In genomic region chr11:69892986-69893555, GRCh38 we compare ENCODE assay signal across 15 cellular contexts.
DNase-seq lines count a peak whose midpoint lies in the region; ATAC-seq and TF ChIP-seq lines count a peak whose summit lies in the region.
"Had no signal": no experiment of that assay in that cellular context is flagged by ENCODE, and none has a peak within 500 bp of the region (broad histone marks: within the 10 kb centered on the region; RNA-seq: fewer than 3 reads in every experiment).

No MANE protein-coding gene starts in this region.

- H3K9ac ChIP-seq in liver (ENCODE audit: low read depth in 1 of 2, low read length in 2 of 2) = no peak overlapping the region

- TF ChIP-seq RAD21 in liver (IDR thresholded peaks at IDR 0.05) = no peak

- DNase-seq in left ventricle myocardium superior = peak; percentile 21
- no peak for DNase-seq in cardiac septum (ENCODE audit: low spot score)
- DNase-seq in SHP77 treated with DMSO at 0.1 percent for 48 hours (lab: John Stamatoyannopoulos, UW) = peak; percentile 22
- no peak for DNase-seq in AG08395 (ENCODE audit: low spot score)
- DNase-seq in amniotic stem cell (lab: John Stamatoyannopoulos, UW) = no peak
- DNase-seq in mesothelial cell of epicardium (ENCODE audit: low spot score in 2 of 2, unreplicated experiment in 2 of 2) = no peak
- DNase-seq: brain microvascular endothelial cell; effector CD4-positive, alpha-beta T cell; NCI-H1930; nucleus accumbens; SW 1271 had no signal

- no peaks in the 10 kb centered on the region for H3K36me3 ChIP-seq in liver (ENCODE audit: control insufficient read depth in 4 of 4, insufficient read depth in 3 of 4, low read depth in 1 of 4, low read length in 3 of 4)
- H3K36me3 ChIP-seq: brain microvascular endothelial cell had no signal

- H3K27me3 Mint-ChIP-seq in mesothelial cell of epicardium (ENCODE audit: low read depth) = peaks cover 45% of the 10 kb centered on the region

- ATAC-seq in left ventricle myocardium superior (no peak), GM19395 (IDR thresholded peaks at IDR 0.05; ENCODE audit: unreplicated experiment) (no peak)

- no peak overlapping the region for H3K4me3 ChIP-seq in liver (ENCODE audit: low read depth in 1 of 3, low read length in 3 of 3)

- no peaks in the 10 kb centered on the region for H3K36me3 Mint-ChIP-seq in mesothelial cell of epicardium

- H3K4me1 Mint-ChIP-seq in mesothelial cell of epicardium = peaks cover 8% of the 10 kb centered on the region

- H3K27ac ChIP-seq in liver (ENCODE audit: low read depth in 1 of 2, low read length in 2 of 2) = no peak overlapping the region
- H3K27ac ChIP-seq: brain microvascular endothelial cell, VCaP had no signal

- H3K4me1 ChIP-seq in liver (ENCODE audit: control insufficient read depth in 4 of 4, insufficient read depth in 4 of 4, low read length in 3 of 4) = peaks cover 20 to 36% (median 26%) of the 10 kb centered on the region in 4 donors

- no peak overlapping the region for H3K27ac Mint-ChIP-seq in mesothelial cell of epicardium
- H3K27ac Mint-ChIP-seq: stimulated activated naive CD8-positive, alpha-beta T cell treated with anti-CD3 and anti-CD28 coated beads, Interleukin-15, Interleukin-2, amounts not matched to agents 100 ng/mL and 50 ng/mL, for 24 hours had no signal

- no peaks in the 10 kb centered on the region for H3K27me3 ChIP-seq in liver (ENCODE audit: control insufficient read depth in 4 of 4, insufficient read depth in 4 of 4, low read length in 3 of 4)

- no peak for TF ChIP-seq CTCF in liver (IDR thresholded peaks at IDR 0.05; ENCODE audit: low read depth, low read length, missing input control)
- TF ChIP-seq CTCF in mesothelial cell of epicardium (IDR thresholded peaks at IDR 0.05; ENCODE audit: unreplicated experiment) = no peak

- intact Hi-C loops in left ventricle myocardium superior (cut with micrococcal nuclease) (no loop called here), cardiac septum (cut with DNase I) (no loop called here)

- H3K9me3 ChIP-seq in liver (ENCODE audit: control insufficient read depth in 4 of 4, low read length in 3 of 4) = no peaks in the 10 kb centered on the region

- WGBS in liver = 38% methylated on average over 11 of the region's 11 CpGs

- H3K4me3 Mint-ChIP-seq in mesothelial cell of epicardium = no peak overlapping the region
- H3K4me3 Mint-ChIP-seq: stimulated activated naive CD8-positive, alpha-beta T cell treated with anti-CD3 and anti-CD28 coated beads, Interleukin-15, Interleukin-2, amounts not matched to agents 100 ng/mL and 50 ng/mL, for 24 hours had no signal

- peaks cover 7% of the 10 kb centered on the region for H3K9me3 Mint-ChIP-seq in mesothelial cell of epicardium
- H3K9me3 Mint-ChIP-seq: stimulated activated naive CD8-positive, alpha-beta T cell treated with anti-CD3 and anti-CD28 coated beads, Interleukin-15, Interleukin-2, amounts not matched to agents 100 ng/mL and 50 ng/mL, for 24 hours had no signal

TF ChIP-seq in liver, 16 proteins besides CTCF, POLR2A, EP300 and RAD21:
- peak; percentile 17 to 61 for TF ChIP-seq RXRA (IDR thresholded peaks at IDR 0.05)
- no peak for TF ChIP-seq YY1 (IDR thresholded peaks at IDR 0.05)
- TF ChIP-seq SP1 (IDR thresholded peaks at IDR 0.05) = peak; percentile 7
- TF ChIP-seq TAF1 (conservative IDR thresholded peaks at IDR 0.05) = no peak
- no peak for TF ChIP-seq MAX (IDR thresholded peaks at IDR 0.05)

Comparison
In these comparisons a context has a peak if more than half of its experiments do, and no peak if none do; other contexts are left out.
1. DNase-seq: peak in left ventricle myocardium superior (single experiment) and SHP77 treated with DMSO at 0.1 percent for 48 hours (single experiment); none in cardiac septum (single experiment), AG08395 (single experiment), amniotic stem cell (single experiment) and mesothelial cell of epicardium (0 of 2).